ENCODE assay signal across 23 cellular contexts in genomic region chr12:12501121-12501520, GRCh38.
DNase-seq lines count a peak whose midpoint lies in the region; ATAC-seq lines count a peak whose summit lies in the region.
"Had no signal": no experiment of that assay in that cellular context is flagged by ENCODE, and none has a peak within 500 bp of the region (broad histone marks: within the 10 kb centered on the region; RNA-seq: fewer than 3 reads in every experiment).

No MANE protein-coding gene starts in this region.

- peak; percentile 18 to 22 for ATAC-seq in activated CD4-positive, CD25-positive, alpha-beta regulatory T cell treated with anti-CD3 and anti-CD28 coated beads, Interleukin-2, amount 50 U/mL, for 24 hours
- ATAC-seq in GM19324 (IDR thresholded peaks at IDR 0.05; ENCODE audit: low FRiP score, unreplicated experiment) (no peak), GM18870 (IDR thresholded peaks at IDR 0.05; ENCODE audit: unreplicated experiment) (no peak)
- ATAC-seq: gastroesophageal sphincter had no signal

- DNase-seq in activated CD4-positive, CD25-positive, alpha-beta regulatory T cell (lab: John Stamatoyannopoulos, UW) = no peak
- DNase-seq in stimulated activated CD4-positive, alpha-beta T cell treated with anti-CD3 and anti-CD28 coated beads, Interleukin-4, amount 100 ng/mL, for 24 hours = peak; percentile 21
- DNase-seq in stimulated activated CD4-positive, alpha-beta T cell treated with anti-CD3 and anti-CD28 coated beads, Interleukin-2, amount 100 ng/mL, for 24 hours = no peak
- DNase-seq in COLO668 (lab: John Stamatoyannopoulos, UW; ENCODE audit: unreplicated experiment) = no peak
- DNase-seq: activated CD4-positive, alpha-beta T cell treated with anti-CD3 and anti-CD28 coated beads, Interleukin-2, amount 50 U/mL, for 48 hours; activated effector memory CD4-positive, alpha-beta T cell treated with Interleukin-2 at 50 U/mL for 16 hours; aorta; BE2C; cerebellar nuclear complex; EL; NCI-H1105 treated with DMSO at 0.1 percent for 48 hours; NCI-H2107; NCI-H524 treated with DMSO at 0.1 percent for 48 hours; occipital lobe; retina; RPMI8226; spleen had no signal

- H3K27ac ChIP-seq in cingulate gyrus (ENCODE audit: low read depth, low read length) = peak overlapping the region; percentile 13
- H3K27ac ChIP-seq: esophagus muscularis mucosa, gastroesophageal sphincter had no signal

Comparison
In these comparisons a context has a peak if more than half of its experiments do, and no peak if none do; other contexts are left out.
1. ATAC-seq: peak in activated CD4-positive, CD25-positive, alpha-beta regulatory T cell treated with anti-CD3 and anti-CD28 coated beads, Interleukin-2, amount 50 U/mL, for 24 hours (2 of 2); none in GM19324 (single experiment) and GM18870 (single experiment).